In the genomic region with DNA sequence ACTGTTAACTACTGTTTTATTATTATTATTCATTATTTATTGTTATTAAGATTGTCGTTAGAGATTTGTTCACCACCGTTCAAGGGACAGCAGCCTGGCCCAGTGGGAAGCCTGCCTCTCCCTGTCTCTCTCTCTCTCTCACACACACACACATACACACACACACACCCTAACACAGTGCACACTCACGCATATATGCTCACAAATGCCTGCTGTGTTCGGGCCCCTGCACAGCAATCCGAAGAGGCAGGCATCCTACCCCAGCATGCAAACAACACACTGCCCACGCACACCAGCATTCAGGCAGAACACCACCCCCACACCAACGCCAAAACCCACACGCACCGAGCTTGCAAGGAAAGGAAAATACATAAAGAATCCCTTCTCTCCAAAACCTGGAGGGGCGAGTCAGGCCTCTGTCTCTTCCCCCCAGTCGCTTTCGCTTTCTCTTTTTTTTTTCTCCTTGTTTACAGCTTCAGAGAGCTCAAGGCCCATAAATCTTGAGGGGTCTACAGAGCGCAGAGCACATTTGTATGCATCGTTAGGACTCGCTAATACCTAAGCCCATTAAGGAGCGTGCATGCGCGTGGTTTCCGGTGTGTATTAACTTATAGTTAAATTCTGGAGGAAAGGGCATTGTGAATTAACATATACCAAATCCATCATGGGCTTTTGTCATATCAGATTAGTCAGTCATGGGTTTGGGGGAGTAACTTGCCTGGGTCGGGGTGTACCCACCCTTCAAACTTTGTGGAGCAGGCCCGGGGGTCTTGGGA, we compare ENCODE assay signal across 8 cellular contexts.
DNase-seq lines count a peak whose midpoint lies in the region; ATAC-seq and TF ChIP-seq lines count a peak whose summit lies in the region.
"Not testable (repeated sequence)": the region's sequence is repeated elsewhere in the genome, so short reads cannot be mapped to it uniquely, and the experiment has no call there.

No MANE protein-coding gene starts in this region.

- peak overlapping the region; percentile 35 for H3K4me3 Mint-ChIP-seq in activated CD4-positive, alpha-beta T cell treated with anti-CD3 and anti-CD28 coated beads, Interleukin-2, amount 10 ng/mL, durations not matched to agents 7 days and 5 days
- H3K4me3 Mint-ChIP-seq in activated naive CD8-positive, alpha-beta T cell treated with anti-CD3 and anti-CD28 coated beads, Interleukin-2, amount 10 ng/mL, durations not matched to agents 7 days and 5 days, result peak overlapping the region; percentile 45
- peak overlapping the region; percentile 44 for H3K4me3 Mint-ChIP-seq in mesothelial cell of epicardium

- H3K36me3 ChIP-seq in rectal smooth muscle tissue (ENCODE audit: control insufficient read depth, insufficient read depth, low read length); thoracic aorta: not testable (repeated sequence)

- not testable (repeated sequence) for H3K36me3 Mint-ChIP-seq in activated CD4-positive, alpha-beta T cell treated with anti-CD3 and anti-CD28 coated beads, Interleukin-2, amount 10 ng/mL, durations not matched to agents 7 days and 5 days (ENCODE audit: low read depth); activated naive CD8-positive, alpha-beta T cell treated with anti-CD3 and anti-CD28 coated beads, Interleukin-2, amount 10 ng/mL, durations not matched to agents 7 days and 5 days; mesothelial cell of epicardium

- not testable (repeated sequence) for H3K4me1 ChIP-seq in rectal smooth muscle tissue (ENCODE audit: control insufficient read depth, insufficient read depth, low read length); thoracic aorta (ENCODE audit: control insufficient read depth in 1 of 2, low read depth in 2 of 2)

- DNase-seq in HCEC 1CT (peak; percentile 0), left ventricle myocardium superior (peak; percentile 28)
- DNase-seq in activated CD4-positive, alpha-beta T cell treated with anti-CD3 and anti-CD28 coated beads, Interleukin-2, amount 10 ng/mL, durations not matched to agents 7 days and 5 days; activated naive CD8-positive, alpha-beta T cell treated with anti-CD3 and anti-CD28 coated beads, Interleukin-2, amount 10 ng/mL, durations not matched to agents 7 days and 5 days; coronary artery (ENCODE audit: low spot score); mesothelial cell of epicardium (ENCODE audit: low spot score in 2 of 2, unreplicated experiment in 2 of 2); thoracic aorta (ENCODE audit: low spot score): not testable (repeated sequence)

- not testable (repeated sequence) for H3K27me3 ChIP-seq in rectal smooth muscle tissue (ENCODE audit: control insufficient read depth, insufficient read depth, low read length); thoracic aorta (replicated peaks; ENCODE audit: insufficient read depth)

- not testable (repeated sequence) for H3K9me3 ChIP-seq in thoracic aorta

- intact Hi-C loops in left ventricle myocardium superior (cut with micrococcal nuclease), result not testable (repeated sequence)

- H3K9ac ChIP-seq in rectal smooth muscle tissue (ENCODE audit: low read length), result not testable (repeated sequence)

- H3K9me3 Mint-ChIP-seq in activated CD4-positive, alpha-beta T cell treated with anti-CD3 and anti-CD28 coated beads, Interleukin-2, amount 10 ng/mL, durations not matched to agents 7 days and 5 days; activated naive CD8-positive, alpha-beta T cell treated with anti-CD3 and anti-CD28 coated beads, Interleukin-2, amount 10 ng/mL, durations not matched to agents 7 days and 5 days; mesothelial cell of epicardium: not testable (repeated sequence)

- H3K4me3 ChIP-seq in coronary artery (peak overlapping the region; percentile 34), thoracic aorta (peak overlapping the region; percentile 7)
- not testable (repeated sequence) for H3K4me3 ChIP-seq in rectal smooth muscle tissue (ENCODE audit: low read length)

- TF ChIP-seq CTCF in coronary artery (IDR thresholded peaks at IDR 0.05); mesothelial cell of epicardium (IDR thresholded peaks at IDR 0.05; ENCODE audit: unreplicated experiment); thoracic aorta (IDR thresholded peaks at IDR 0.05): not testable (repeated sequence)

- POLR2A ChIA-PET in activated CD4-positive, alpha-beta T cell treated with anti-CD3 and anti-CD28 coated beads, Interleukin-2, amount 10 ng/mL, durations not matched to agents 7 days and 5 days (lab: Charles Lee); activated naive CD8-positive, alpha-beta T cell treated with anti-CD3 and anti-CD28 coated beads, Interleukin-2, amount 10 ng/mL, durations not matched to agents 7 days and 5 days (lab: Charles Lee): not testable (repeated sequence)

- H3K4me1 Mint-ChIP-seq in activated CD4-positive, alpha-beta T cell treated with anti-CD3 and anti-CD28 coated beads, Interleukin-2, amount 10 ng/mL, durations not matched to agents 7 days and 5 days, result peaks cover 18% of the 10 kb centered on the region
- not testable (repeated sequence) for H3K4me1 Mint-ChIP-seq in activated naive CD8-positive, alpha-beta T cell treated with anti-CD3 and anti-CD28 coated beads, Interleukin-2, amount 10 ng/mL, durations not matched to agents 7 days and 5 days
- H3K4me1 Mint-ChIP-seq in mesothelial cell of epicardium, result peaks cover 51% of the 10 kb centered on the region

- H3K27ac Mint-ChIP-seq in activated CD4-positive, alpha-beta T cell treated with anti-CD3 and anti-CD28 coated beads, Interleukin-2, amount 10 ng/mL, durations not matched to agents 7 days and 5 days, result peak overlapping the region; percentile 65
- H3K27ac Mint-ChIP-seq in activated naive CD8-positive, alpha-beta T cell treated with anti-CD3 and anti-CD28 coated beads, Interleukin-2, amount 10 ng/mL, durations not matched to agents 7 days and 5 days, result not testable (repeated sequence)
- peak overlapping the region; percentile 96 for H3K27ac Mint-ChIP-seq in mesothelial cell of epicardium

- peak overlapping the region in 1 of 2 donors; percentile 60 for H3K27ac ChIP-seq in coronary artery
- peak overlapping the region; percentile 77 for H3K27ac ChIP-seq in rectal smooth muscle tissue (ENCODE audit: low read depth, low read length)
- H3K27ac ChIP-seq in thoracic aorta, result not testable (repeated sequence)

- CTCF ChIA-PET in activated CD4-positive, alpha-beta T cell treated with anti-CD3 and anti-CD28 coated beads, Interleukin-2, amount 10 ng/mL, durations not matched to agents 7 days and 5 days (lab: Charles Lee), result not testable (repeated sequence)

- not testable (repeated sequence) for H3K27me3 Mint-ChIP-seq in activated CD4-positive, alpha-beta T cell treated with anti-CD3 and anti-CD28 coated beads, Interleukin-2, amount 10 ng/mL, durations not matched to agents 7 days and 5 days; activated naive CD8-positive, alpha-beta T cell treated with anti-CD3 and anti-CD28 coated beads, Interleukin-2, amount 10 ng/mL, durations not matched to agents 7 days and 5 days; mesothelial cell of epicardium (ENCODE audit: low read depth)

- ATAC-seq in activated naive CD8-positive, alpha-beta T cell treated with anti-CD3 and anti-CD28 coated beads, Interleukin-2, amount 10 ng/mL, durations not matched to agents 7 days and 5 days (ENCODE audit: low read depth); left ventricle myocardium superior; thoracic aorta (ENCODE audit: insufficient number of reproducible peaks, low FRiP score, low read depth): not testable (repeated sequence)
